27 cellular contexts compared by ENCODE assay signal in genomic region chr12:68469136-68469535, GRCh38.
"Had no signal": no experiment of that assay in that cellular context is flagged by ENCODE, and none has a peak within 500 bp of the region (broad histone marks: within the 10 kb centered on the region; RNA-seq: fewer than 3 reads in every experiment).

No MANE protein-coding gene starts in this region.

- H3K27me3 ChIP-seq: ascending aorta, body of pancreas, SJSA1 had no signal

- ATAC-seq: activated CD8-positive, alpha-beta memory T cell treated with anti-CD3 and anti-CD28 coated beads, Interleukin-2, amount 10 ng/mL, durations not matched to agents 7 days and 5 days; body of pancreas; T-cell had no signal

- H3K9me3 ChIP-seq: ascending aorta, body of pancreas, SJSA1 had no signal

- H3K27ac ChIP-seq: ascending aorta, body of pancreas, SJSA1 had no signal

- DNase-seq: activated B cell treated with CpG ODN at 0.5 μM for 24 hours; activated CD4-positive, alpha-beta T cell treated with anti-CD3 and anti-CD28 coated beads for 1 hour; activated CD4-positive, alpha-beta T cell treated with anti-CD3 and anti-CD28 coated beads, Interleukin-2, amount 10 ng/mL, durations not matched to agents 24 days and 14 days; activated CD4-positive, alpha-beta T cell treated with anti-CD3 and anti-CD28 coated beads, Interleukin-2, amount 50 U/mL, for 48 hours; activated CD8-positive, alpha-beta memory T cell treated with anti-CD3 and anti-CD28 coated beads, Interleukin-2, amount 10 ng/mL, durations not matched to agents 7 days and 5 days; activated effector memory CD4-positive, alpha-beta T cell treated with Interleukin-2 at 50 U/mL for 16 hours; activated naive CD4-positive, alpha-beta T cell; activated T-cell treated with anti-CD3 and anti-CD28 coated beads, Interleukin-2, amount 50 U/mL, for 24 hours; amniotic stem cell; body of pancreas; central memory CD4-positive, alpha-beta T cell; KG1; NCI-H1092 treated with DMSO at 0.1 percent for 48 hours; NCI-H1417 treated with DMSO at 0.1 percent for 48 hours; NCI-H1694 treated with DMSO at 0.1 percent for 48 hours; NCI-H2029 treated with DMSO at 0.1 percent for 48 hours; NCI-H446; NCI-H524; NCI-H82; NK-92 treated with Interleukin-12 subunit alpha and Interleukin-12 subunit beta, amount 100 ng/mL, for 24 hours; OCI-M1; SHP77; T-cell; T-helper 2 cell; T1000 had no signal

- H3K4me1 ChIP-seq: ascending aorta, body of pancreas, SJSA1 had no signal

- H3K4me3 ChIP-seq: ascending aorta, body of pancreas, SJSA1 had no signal

- H3K36me3 ChIP-seq: ascending aorta, SJSA1 had no signal
